In the genomic region with DNA sequence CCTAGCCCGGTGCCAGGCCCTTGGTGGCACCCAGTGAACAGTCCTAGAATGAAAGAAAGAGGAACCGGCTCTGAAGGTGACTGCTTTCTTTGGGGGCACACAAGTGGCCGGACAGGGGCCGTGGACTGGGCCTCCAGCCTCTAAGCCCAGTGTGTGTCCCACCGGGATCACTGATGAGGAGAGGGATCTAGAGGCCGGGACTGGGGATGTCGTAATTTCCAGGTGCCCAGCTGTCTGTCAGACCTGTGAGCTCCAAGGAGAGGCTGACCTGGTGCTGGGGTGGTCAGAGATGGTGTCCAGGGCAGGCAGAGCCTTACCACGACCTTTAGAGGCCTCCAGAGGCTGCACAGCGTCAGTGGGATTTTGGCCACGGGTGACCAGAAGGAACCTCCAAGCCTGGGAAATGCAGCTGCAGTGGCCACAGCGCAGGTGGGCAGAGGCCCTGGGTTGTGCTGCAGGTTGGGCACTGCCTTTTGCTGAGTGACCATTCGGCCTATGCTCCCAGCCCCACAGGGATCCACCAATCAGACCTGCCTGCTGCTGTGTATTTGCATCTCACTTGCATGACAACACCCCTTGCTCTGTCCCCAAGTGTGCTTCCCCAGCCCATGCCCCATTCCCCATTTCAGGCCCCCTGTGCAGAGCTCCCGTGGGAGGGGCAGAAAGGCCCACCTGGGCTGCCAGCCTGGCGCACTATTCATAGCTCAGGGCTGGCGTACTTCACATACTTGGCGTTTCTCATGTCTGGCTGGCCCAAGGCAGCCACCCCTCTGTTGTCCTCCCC, we compare ENCODE assay signal across 20 cellular contexts. TPM values are rescaled to one million over a fixed set of nuclear protein-coding genes. Genes with fewer than 3 reads are reported as not detected.
DNase-seq lines count a peak whose midpoint lies in the region; ATAC-seq and TF ChIP-seq lines count a peak whose summit lies in the region.
"Had no signal": no experiment of that assay in that cellular context is flagged by ENCODE, and none has a peak within 500 bp of the region (broad histone marks: within the 10 kb centered on the region; RNA-seq: fewer than 3 reads in every experiment).

No MANE protein-coding gene starts in this region.

- TF ChIP-seq POLR2A in sigmoid colon (IDR thresholded peaks at IDR 0.05), result no peak

- DNase-seq in ELF-1 (ENCODE audit: low read depth, low spot score) (peak; percentile 73), caudate nucleus (lab: John Stamatoyannopoulos, UW) (no peak), right cardiac atrium (peak in 2 of 3 donors; percentile 76 to 81), sigmoid colon (no peak)
- DNase-seq: activated CD4-positive, alpha-beta T cell treated with anti-CD3 and anti-CD28 coated beads, Interleukin-2, amount 10 ng/mL, durations not matched to agents 24 days and 14 days; activated CD8-positive, alpha-beta memory T cell treated with anti-CD3 and anti-CD28 coated beads, Interleukin-2, amount 50 U/mL, for 4 hours; activated gamma-delta T cell treated with Interleukin-2 at 50 U/mL for 16 hours; foreskin keratinocyte; GM23248; KG1; NCI-H2029; ovary; RPMI8226; small intestine; stimulated activated CD4-positive, alpha-beta T cell treated with anti-CD3 and anti-CD28 coated beads, Interleukin-4, amount 100 ng/mL, for 4 hours had no signal

- WGBS in right cardiac atrium, result 67% methylated on average over 16 of the region's 16 CpGs
- WGBS in sigmoid colon, 2 donors, result 84 to 87% methylated on average over 16 of the region's 16 CpGs

- H3K4me3 ChIP-seq in right cardiac atrium (ENCODE audit: low read length) (no peak overlapping the region), sigmoid colon (no peak overlapping the region)
- H3K4me3 ChIP-seq: GM23248, lung, ovary had no signal

- no peaks in the 10 kb centered on the region for H3K27me3 ChIP-seq in right cardiac atrium (ENCODE audit: control insufficient read depth, insufficient read depth)
- no peaks in the 10 kb centered on the region for H3K27me3 ChIP-seq in sigmoid colon
- H3K27me3 ChIP-seq: foreskin keratinocyte, ovary had no signal

- no peaks in the 10 kb centered on the region for H3K36me3 ChIP-seq in sigmoid colon
- H3K36me3 ChIP-seq: ovary had no signal

- TF ChIP-seq CTCF in sigmoid colon (IDR thresholded peaks at IDR 0.05), result no peak

- intact Hi-C loops in right cardiac atrium (cut with DNase I), result loop anchor here in 1 of 4 donors (5.0 kb wide), 1 partner anchor 41 kb away; no protein-coding TSS in a partner anchor
- intact Hi-C loops in sigmoid colon (cut with DNase I), result no loop called here

- ATAC-seq in right cardiac atrium (peak; percentile 47 to 73), HG03354 (IDR thresholded peaks at IDR 0.05; ENCODE audit: poor library complexity, severe bottlenecking, unreplicated experiment) (no peak), HG02840 (IDR thresholded peaks at IDR 0.05; ENCODE audit: low FRiP score, unreplicated experiment) (no peak), HG02981 (IDR thresholded peaks at IDR 0.05; ENCODE audit: unreplicated experiment) (no peak), GM18520 (IDR thresholded peaks at IDR 0.05; ENCODE audit: unreplicated experiment) (no peak)
- ATAC-seq: foreskin keratinocyte had no signal

- H3K27ac ChIP-seq in caudate nucleus (ENCODE audit: low read depth, low read length) (peak overlapping the region; percentile 68), right cardiac atrium (ENCODE audit: low read length) (peak overlapping the region; percentile 54), sigmoid colon (peak overlapping the region; percentile 71 to 84 (median 76))
- H3K27ac ChIP-seq: foreskin keratinocyte, GM23248, ovary had no signal

- no peak for TF ChIP-seq EP300 in sigmoid colon (IDR thresholded peaks at IDR 0.05)

- H3K9me3 ChIP-seq in right cardiac atrium (ENCODE audit: control insufficient read depth, low read length) (no peaks in the 10 kb centered on the region), sigmoid colon (no peaks in the 10 kb centered on the region)
- H3K9me3 ChIP-seq: ovary had no signal

- peaks cover 4% of the 10 kb centered on the region for H3K4me1 ChIP-seq in right cardiac atrium (ENCODE audit: control insufficient read depth, insufficient read depth, low read length)
- H3K4me1 ChIP-seq in sigmoid colon, result peaks cover 0 to 67% (median 61%) of the 10 kb centered on the region in 4 donors
- H3K4me1 ChIP-seq: foreskin keratinocyte had no signal

RNA-seq across cellular contexts. Expression of gene ARHGAP23, which starts 12.5 kb away (rescaled TPM):
- total RNA-seq in right cardiac atrium (10 to 100 TPM; 61.8 to 96.9 (median 77.4) TPM), sigmoid colon (10 to 100 TPM; 11.2 to 42.1 (median 28.5) TPM)
- polyA plus RNA-seq in right cardiac atrium (40.7 TPM), sigmoid colon (1 to 10 TPM in 2 of 3 donors, under 1 TPM in 1; 0.69 to 9.8 (median 3.0) TPM)

Comparison
In these comparisons a context has a peak if more than half of its experiments do, and no peak if none do; other contexts are left out.
1. DNase-seq: peak in ELF-1 (single experiment) and right cardiac atrium (2 of 3); none in caudate nucleus (0 of 61) and sigmoid colon (single experiment).
2. ATAC-seq: peak in right cardiac atrium (2 of 2); none in HG03354 (single experiment), HG02840 (single experiment), HG02981 (single experiment) and GM18520 (single experiment).
3. Peak in every context shown above with its lines, with median percentiles within 50 percentile points of each other: H3K27ac ChIP-seq.